In the genomic region with DNA sequence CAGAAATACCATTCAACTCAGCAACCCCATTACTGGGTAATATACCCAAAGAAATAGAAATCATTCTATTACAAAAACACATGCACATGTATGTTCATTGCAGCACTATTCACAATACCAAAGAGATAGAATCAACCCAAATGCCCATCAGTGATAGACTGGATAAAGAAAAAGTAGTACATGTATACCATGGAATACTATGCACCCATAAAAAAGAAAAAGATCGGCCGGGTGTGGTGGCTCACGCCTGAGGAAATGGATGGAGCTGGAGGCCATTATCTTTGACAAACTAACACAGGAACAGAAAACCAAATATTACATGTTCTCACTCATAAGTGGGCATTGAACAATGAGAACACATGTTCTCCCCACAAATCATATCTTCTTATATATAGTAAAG, we compare ENCODE assay signal across 35 cellular contexts.
"Had no signal": no experiment of that assay in that cellular context is flagged by ENCODE, and none has a peak within 500 bp of the region (broad histone marks: within the 10 kb centered on the region; RNA-seq: fewer than 3 reads in every experiment).

No MANE protein-coding gene starts in this region.

- DNase-seq: Karpas-422, Kasumi-1, MG63, MM.1S, MV-4-11, NCI-H1048, NCI-H1092, NCI-H1092 treated with DMSO at 0.1 percent for 48 hours, NCI-H1105, NCI-H1105 treated with DMSO at 0.1 percent for 48 hours, NCI-H1417, NCI-H1417 treated with DMSO at 0.1 percent for 48 hours, NCI-H1436, NCI-H1436 treated with DMSO at 0.1 percent for 48 hours, NCI-H146, NCI-H1694, NCI-H1694 treated with DMSO at 0.1 percent for 48 hours, NCI-H187, NCI-H187 treated with DMSO at 0.1 percent for 48 hours, NCI-H1930, NCI-H2029, NCI-H2029 treated with DMSO at 0.1 percent for 48 hours, NCI-H2081, NCI-H2081 treated with DMSO at 0.1 percent for 48 hours, NCI-H2107, NCI-H2171, NCI-H2171 treated with DMSO at 0.1 percent for 48 hours, NCI-H2227 treated with DMSO at 0.1 percent for 48 hours, NCI-H226, NCI-H345, NCI-H446, NCI-H446 treated with DMSO at 0.1 percent for 48 hours, NCI-H510A, NCI-H510A treated with DMSO at 0.1 percent for 48 hours, NCI-H524 had no signal

- H3K27me3 ChIP-seq: MG63 had no signal

- H3K36me3 ChIP-seq: MG63 had no signal

- H3K9me3 ChIP-seq: MG63 had no signal

- H3K4me3 ChIP-seq: MG63 had no signal
